In genomic region chr7:73308665-73309214, GRCh38 we compare ENCODE assay signal across 8 cellular contexts. TPM values are rescaled to one million over a fixed set of nuclear protein-coding genes. Genes with fewer than 3 reads are reported as not detected.
DNase-seq lines count a peak whose midpoint lies in the region; ATAC-seq and TF ChIP-seq lines count a peak whose summit lies in the region.

Gene NSUN5 (minus strand): TSS chr7:73308826. CDS start chr7:73308790, 36 bp downstream.

- peaks cover 21% of the 10 kb centered on the region for H3K79me2 ChIP-seq in OCI-LY1 (ENCODE audit: insufficient read depth, low read length)

- H3K9me3 ChIP-seq in OCI-LY1 (ENCODE audit: low read length) = no peaks in the 10 kb centered on the region; the same call in 1 of the 2 replicates
- no peaks in the 10 kb centered on the region for H3K9me3 ChIP-seq in mucosa of rectum (ENCODE audit: control insufficient read depth in 2 of 2, low read length in 2 of 2)

- H3K27ac ChIP-seq in OCI-LY1 (ENCODE audit: low read depth, low read length, poor library complexity, severe bottlenecking) = peak within 1 kb of the TSS; percentile 41
- H3K27ac ChIP-seq in mucosa of rectum (ENCODE audit: low read depth in 2 of 2, low read length in 2 of 2) = peak within 1 kb of the TSS in 1 of 2 donors; percentile 38

- H3K4me3 ChIP-seq in OCI-LY1 (ENCODE audit: low read depth, low read length, poor library complexity, severe bottlenecking) (peak within 1 kb of the TSS; percentile 80), mucosa of rectum (ENCODE audit: low read length in 2 of 2) (peak within 1 kb of the TSS; percentile 73 to 87)

- peak within 1 kb of the TSS; percentile 89 for H3K4me2 ChIP-seq in OCI-LY1 (ENCODE audit: low read length)

- H3K27me3 ChIP-seq in OCI-LY1 (ENCODE audit: insufficient read depth, low read length) (no peaks in the 10 kb centered on the region), mucosa of rectum (ENCODE audit: control insufficient read depth in 2 of 2, insufficient read depth in 2 of 2, low read length in 2 of 2) (no peaks in the 10 kb centered on the region)

- no peaks in the 10 kb centered on the region for H3K9me2 ChIP-seq in OCI-LY1 (ENCODE audit: low read depth, low read length)

- DNase-seq in CMK (ENCODE audit: low read depth) = peak; percentile 81
- DNase-seq in HT-29 (ENCODE audit: low spot score) = peak; percentile 91
- DNase-seq in activated CD8-positive, alpha-beta memory T cell treated with anti-CD3 and anti-CD28 coated beads, Interleukin-2, amount 50 U/mL, for 48 hours = peak; percentile 95
- peak; percentile 91 to 94 for DNase-seq in erythroblast (lab: John Stamatoyannopoulos, UW)
- DNase-seq in stimulated activated CD8-positive, alpha-beta memory T cell treated with anti-CD3 and anti-CD28 coated beads, Interleukin-4, amount 100 ng/mL, for 48 hours = peak; percentile 92

- TF ChIP-seq CTCF in OCI-LY1 (IDR thresholded peaks at IDR 0.05; ENCODE audit: low read length) = no peak

- H4K20me1 ChIP-seq in OCI-LY1 (ENCODE audit: insufficient read depth, low read length) = no peaks in the 10 kb centered on the region

- peaks cover 22% of the 10 kb centered on the region for H3K4me1 ChIP-seq in OCI-LY1 (ENCODE audit: insufficient read depth, low read length, severe bottlenecking)
- H3K4me1 ChIP-seq in mucosa of rectum (ENCODE audit: control insufficient read depth in 2 of 2, insufficient read depth in 2 of 2, low read length in 2 of 2) = peaks cover 0 to 13% of the 10 kb centered on the region in 2 donors

- peak; percentile 84 for ATAC-seq in GM19468 (IDR thresholded peaks at IDR 0.05; ENCODE audit: extremely low read depth, unreplicated experiment)

- peak; percentile 59 for TF ChIP-seq POLR2A in erythroblast (IDR thresholded peaks at IDR 0.05; ENCODE audit: low read length)

- H3K9ac ChIP-seq in OCI-LY1 (ENCODE audit: low read length) (peak within 1 kb of the TSS; percentile 79), mucosa of rectum (ENCODE audit: low read depth in 1 of 2, low read length in 2 of 2) (peak within 1 kb of the TSS; percentile 60 to 63)

- peaks cover 37% of the 10 kb centered on the region for H3K36me3 ChIP-seq in OCI-LY1 (ENCODE audit: insufficient read depth, low read length)
- H3K36me3 ChIP-seq in mucosa of rectum (ENCODE audit: control insufficient read depth in 2 of 2, insufficient read depth in 2 of 2, low read length in 2 of 2) = peaks cover 19 to 25% of the 10 kb centered on the region in 2 donors

- no peaks in the 10 kb centered on the region for H3F3A ChIP-seq in OCI-LY1 (ENCODE audit: insufficient read depth, low read length)

- H2AFZ ChIP-seq in OCI-LY1 (ENCODE audit: low read length) = no peak within 1 kb of the TSS

RNA-seq across cellular contexts. Expression of gene NSUN5, which starts in this region (rescaled TPM):
- 72.1 and 87.4 TPM in 2 replicates for total RNA-seq in HT-29 (2014; rRNA removed; shearing (Covaris generic))
